Comparison of ENCODE assay signal across 26 cellular contexts in genomic region chr3:138678086-138678485, GRCh38.
"Had no signal": no experiment of that assay in that cellular context is flagged by ENCODE, and none has a peak within 500 bp of the region (broad histone marks: within the 10 kb centered on the region; RNA-seq: fewer than 3 reads in every experiment).

No MANE protein-coding gene starts in this region.

- H3K27me3 ChIP-seq: dorsolateral prefrontal cortex, gastroesophageal sphincter, heart left ventricle, hepatocyte, neural progenitor cell, sigmoid colon, stomach, thyroid gland had no signal

- H3K27ac Mint-ChIP-seq: memory B cell; mesothelial cell of epicardium; natural killer cell treated with Interleukin-12 subunit alpha and Interleukin-12 subunit beta and Interleukin-15 and Interleukin-18, amount 100 ng/mL, for 72 hours; stimulated activated effector memory CD8-positive, alpha-beta T cell treated with anti-CD3 and anti-CD28 coated beads, Interleukin-12 subunit alpha, Interleukin-12 subunit beta, amount 100 ng/mL, for 72 hours; type B pancreatic cell had no signal

- H2AFZ ChIP-seq: hepatocyte, neural progenitor cell had no signal

- H3K4me3 Mint-ChIP-seq: memory B cell; mesothelial cell of epicardium; natural killer cell treated with Interleukin-12 subunit alpha and Interleukin-12 subunit beta and Interleukin-15 and Interleukin-18, amount 100 ng/mL, for 72 hours; neural progenitor cell; stimulated activated effector memory CD8-positive, alpha-beta T cell treated with anti-CD3 and anti-CD28 coated beads, Interleukin-12 subunit alpha, Interleukin-12 subunit beta, amount 100 ng/mL, for 72 hours; type B pancreatic cell had no signal

- H3K4me3 ChIP-seq: dorsolateral prefrontal cortex, gastroesophageal sphincter, heart left ventricle, hepatocyte, lower lobe of right lung, mucosa of descending colon, neural progenitor cell, prostate gland, sigmoid colon, stomach, thyroid gland had no signal

- H3K4me2 ChIP-seq: hepatocyte, neural progenitor cell had no signal

- H3K4me1 ChIP-seq: gastroesophageal sphincter, lower lobe of right lung, neural progenitor cell, prostate gland, stomach had no signal

- H3K9me3 ChIP-seq: prostate gland, thyroid gland had no signal

- H3K36me3 ChIP-seq: prostate gland had no signal

- H3K4me1 Mint-ChIP-seq: memory B cell; stimulated activated effector memory CD8-positive, alpha-beta T cell treated with anti-CD3 and anti-CD28 coated beads, Interleukin-12 subunit alpha, Interleukin-12 subunit beta, amount 100 ng/mL, for 72 hours had no signal

- H3K27me3 Mint-ChIP-seq: memory B cell; naive B cell; natural killer cell treated with Interleukin-12 subunit alpha and Interleukin-12 subunit beta and Interleukin-15 and Interleukin-18, amount 100 ng/mL, for 72 hours; type B pancreatic cell had no signal

- DNase-seq: cerebellar nuclear complex; dorsolateral prefrontal cortex; effector CD4-positive, alpha-beta T cell; heart left ventricle; kidney; left colon; left ventricle myocardium superior; lower lobe of right lung; mucosa of descending colon; naive B cell; right cardiac atrium; sigmoid colon; stimulated activated CD4-positive, alpha-beta T cell treated with anti-CD3 and anti-CD28 coated beads, Interleukin-2, amount 100 ng/mL, for 24 hours; stimulated activated CD4-positive, alpha-beta T cell treated with anti-CD3 and anti-CD28 coated beads, Interleukin-4, amount 100 ng/mL, for 24 hours; stimulated activated naive CD4-positive, alpha-beta T cell treated with Interleukin-2 at 50 U/mL for 16 hours; stomach had no signal

- H3K27ac ChIP-seq: dorsolateral prefrontal cortex, gastroesophageal sphincter, heart left ventricle, hepatocyte, lower lobe of right lung, neural progenitor cell, prostate gland, sigmoid colon, stomach, thyroid gland had no signal

- ATAC-seq: gastroesophageal sphincter; heart left ventricle; left colon; left ventricle myocardium superior; lower lobe of right lung; mucosa of descending colon; natural killer cell treated with Interleukin-12 subunit alpha and Interleukin-12 subunit beta and Interleukin-15 and Interleukin-18, amount 100 ng/mL, for 72 hours; right cardiac atrium; stimulated activated effector memory CD8-positive, alpha-beta T cell treated with anti-CD3 and anti-CD28 coated beads, Interleukin-12 subunit alpha, Interleukin-12 subunit beta, amount 100 ng/mL, for 72 hours had no signal

- H3K79me2 ChIP-seq: hepatocyte had no signal

- H3K9ac ChIP-seq: neural progenitor cell had no signal
